ENCODE assay signal across 1 cellular context in the genomic region with DNA sequence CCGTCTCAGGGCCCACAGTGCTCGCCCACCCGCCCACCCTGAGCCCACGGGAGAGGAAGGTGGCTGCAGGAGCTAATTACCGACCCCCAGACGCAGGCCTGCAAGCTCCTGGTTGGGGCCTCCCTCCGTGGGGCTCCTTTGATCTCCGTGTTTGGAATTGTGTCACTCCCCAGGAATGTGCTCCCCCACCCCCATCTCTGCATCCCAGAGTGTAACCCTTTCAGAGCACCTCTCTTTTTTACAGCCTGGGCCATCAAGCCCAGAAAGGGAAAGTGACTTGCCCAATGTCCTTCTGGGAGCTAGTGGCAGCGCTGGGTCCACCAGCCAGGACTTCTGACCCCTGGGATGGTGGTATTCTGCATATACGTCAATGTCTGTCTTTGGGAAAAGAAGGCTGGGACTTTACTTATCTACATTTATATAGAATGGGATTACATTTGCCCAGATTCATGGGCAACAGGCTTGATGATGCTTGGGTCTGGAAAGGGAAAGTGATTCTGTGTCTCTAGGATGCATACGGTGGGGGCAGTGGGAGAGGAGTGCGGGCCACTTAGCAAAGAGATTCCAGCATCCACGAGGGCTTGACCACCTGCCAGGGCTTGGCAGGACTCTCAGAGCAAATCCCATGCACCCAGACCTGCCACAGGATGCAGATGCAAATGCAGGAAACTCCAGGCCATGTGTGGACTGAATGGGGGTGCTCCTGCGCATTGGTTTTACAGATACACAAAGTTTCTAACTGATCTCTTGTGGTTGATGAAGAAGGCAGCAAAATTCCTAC.
TF ChIP-seq lines count a peak whose summit lies in the region.

No MANE protein-coding gene starts in this region.

TF ChIP-seq in HepG2, 621 proteins besides CTCF, POLR2A, EP300 and RAD21 (continued from another document and continues in another):
- TF ChIP-seq, protein P1, sequence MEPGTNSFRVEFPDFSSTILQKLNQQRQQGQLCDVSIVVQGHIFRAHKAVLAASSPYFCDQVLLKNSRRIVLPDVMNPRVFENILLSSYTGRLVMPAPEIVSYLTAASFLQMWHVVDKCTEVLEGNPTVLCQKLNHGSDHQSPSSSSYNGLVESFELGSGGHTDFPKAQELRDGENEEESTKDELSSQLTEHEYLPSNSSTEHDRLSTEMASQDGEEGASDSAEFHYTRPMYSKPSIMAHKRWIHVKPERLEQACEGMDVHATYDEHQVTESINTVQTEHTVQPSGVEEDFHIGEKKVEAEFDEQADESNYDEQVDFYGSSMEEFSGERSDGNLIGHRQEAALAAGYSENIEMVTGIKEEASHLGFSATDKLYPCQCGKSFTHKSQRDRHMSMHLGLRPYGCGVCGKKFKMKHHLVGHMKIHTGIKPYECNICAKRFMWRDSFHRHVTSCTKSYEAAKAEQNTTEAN (CRISPR knock-in tag; conservative IDR thresholded peaks at IDR 0.05) = no peak
- TF ChIP-seq KAT7 (CRISPR knock-in tag; IDR thresholded peaks at IDR 0.05; ENCODE audit: borderline replicate concordance) (no peak), ZNF652 (CRISPR knock-in tag; IDR thresholded peaks at IDR 0.05; ENCODE audit: borderline replicate concordance, low read depth) (peak; percentile 92), MAFF (IDR thresholded peaks at IDR 0.05; ENCODE audit: low read depth, low read length) (no peak), ZNF782 (CRISPR knock-in tag; IDR thresholded peaks at IDR 0.05; ENCODE audit: borderline replicate concordance) (no peak), ZNF644 (CRISPR knock-in tag; IDR thresholded peaks at IDR 0.05; ENCODE audit: low read depth) (no peak), ZNF225 (CRISPR knock-in tag; IDR thresholded peaks at IDR 0.05) (no peak), SMARCE1 (IDR thresholded peaks at IDR 0.05; ENCODE audit: borderline replicate concordance) (no peak), SRSF9 (IDR thresholded peaks at IDR 0.05; ENCODE audit: borderline replicate concordance, insufficient read depth, low read depth, low read length, poor library complexity, severe bottlenecking) (no peak), ZSCAN30 (CRISPR knock-in tag; IDR thresholded peaks at IDR 0.05) (no peak), ZBTB7A (CRISPR knock-in tag; IDR thresholded peaks at IDR 0.05) (no peak), EZH2 (conservative IDR thresholded peaks at IDR 0.05; ENCODE audit: low read depth, low read length) (no peak), ZNF878 (CRISPR knock-in tag; IDR thresholded peaks at IDR 0.05) (no peak), ZNF12 (CRISPR knock-in tag; IDR thresholded peaks at IDR 0.05) (no peak), MAZ (IDR thresholded peaks at IDR 0.05; ENCODE audit: borderline replicate concordance, low read depth, low read length) (0 out of 2 replicates have a peak, but pooled peaks have one; percentile 42), MAZ (CRISPR knock-in tag; IDR thresholded peaks at IDR 0.05; ENCODE audit: low read depth) (no peak), IKZF4 (CRISPR knock-in tag; IDR thresholded peaks at IDR 0.05; ENCODE audit: borderline replicate concordance, low read depth, not compliant biosample characterization) (no peak), FIP1L1 (IDR thresholded peaks at IDR 0.05; ENCODE audit: borderline replicate concordance, insufficient read depth, low read depth, low read length) (no peak), MTF1 (CRISPR knock-in tag; IDR thresholded peaks at IDR 0.05) (no peak), HOXA5 (CRISPR knock-in tag; IDR thresholded peaks at IDR 0.05) (no peak), HDAC6 (IDR thresholded peaks at IDR 0.05; ENCODE audit: low read depth, low read length) (no peak), TOPORS (CRISPR knock-in tag; IDR thresholded peaks at IDR 0.05) (no peak), JUN (CRISPR knock-in tag; IDR thresholded peaks at IDR 0.05) (peak; percentile 92), NFIB (CRISPR knock-in tag; IDR thresholded peaks at IDR 0.05; ENCODE audit: borderline replicate concordance) (no peak), CHD2 (IDR thresholded peaks at IDR 0.05; ENCODE audit: low read depth, low read length) (no peak), STAT5B (CRISPR knock-in tag; IDR thresholded peaks at IDR 0.05) (no peak), PRMT3 (CRISPR knock-in tag; IDR thresholded peaks at IDR 0.05; ENCODE audit: borderline replicate concordance, low read depth) (no peak), TGIF2 (CRISPR knock-in tag; IDR thresholded peaks at IDR 0.05) (no peak), ZNF292 (CRISPR knock-in tag; IDR thresholded peaks at IDR 0.05; ENCODE audit: borderline replicate concordance, low read depth) (no peak), ZBTB21 (CRISPR knock-in tag; IDR thresholded peaks at IDR 0.05) (no peak), ZNF224 (CRISPR knock-in tag; IDR thresholded peaks at IDR 0.05) (no peak), HNF4A (CRISPR knock-in tag; IDR thresholded peaks at IDR 0.05) (no peak)
- TF ChIP-seq, protein P2, sequence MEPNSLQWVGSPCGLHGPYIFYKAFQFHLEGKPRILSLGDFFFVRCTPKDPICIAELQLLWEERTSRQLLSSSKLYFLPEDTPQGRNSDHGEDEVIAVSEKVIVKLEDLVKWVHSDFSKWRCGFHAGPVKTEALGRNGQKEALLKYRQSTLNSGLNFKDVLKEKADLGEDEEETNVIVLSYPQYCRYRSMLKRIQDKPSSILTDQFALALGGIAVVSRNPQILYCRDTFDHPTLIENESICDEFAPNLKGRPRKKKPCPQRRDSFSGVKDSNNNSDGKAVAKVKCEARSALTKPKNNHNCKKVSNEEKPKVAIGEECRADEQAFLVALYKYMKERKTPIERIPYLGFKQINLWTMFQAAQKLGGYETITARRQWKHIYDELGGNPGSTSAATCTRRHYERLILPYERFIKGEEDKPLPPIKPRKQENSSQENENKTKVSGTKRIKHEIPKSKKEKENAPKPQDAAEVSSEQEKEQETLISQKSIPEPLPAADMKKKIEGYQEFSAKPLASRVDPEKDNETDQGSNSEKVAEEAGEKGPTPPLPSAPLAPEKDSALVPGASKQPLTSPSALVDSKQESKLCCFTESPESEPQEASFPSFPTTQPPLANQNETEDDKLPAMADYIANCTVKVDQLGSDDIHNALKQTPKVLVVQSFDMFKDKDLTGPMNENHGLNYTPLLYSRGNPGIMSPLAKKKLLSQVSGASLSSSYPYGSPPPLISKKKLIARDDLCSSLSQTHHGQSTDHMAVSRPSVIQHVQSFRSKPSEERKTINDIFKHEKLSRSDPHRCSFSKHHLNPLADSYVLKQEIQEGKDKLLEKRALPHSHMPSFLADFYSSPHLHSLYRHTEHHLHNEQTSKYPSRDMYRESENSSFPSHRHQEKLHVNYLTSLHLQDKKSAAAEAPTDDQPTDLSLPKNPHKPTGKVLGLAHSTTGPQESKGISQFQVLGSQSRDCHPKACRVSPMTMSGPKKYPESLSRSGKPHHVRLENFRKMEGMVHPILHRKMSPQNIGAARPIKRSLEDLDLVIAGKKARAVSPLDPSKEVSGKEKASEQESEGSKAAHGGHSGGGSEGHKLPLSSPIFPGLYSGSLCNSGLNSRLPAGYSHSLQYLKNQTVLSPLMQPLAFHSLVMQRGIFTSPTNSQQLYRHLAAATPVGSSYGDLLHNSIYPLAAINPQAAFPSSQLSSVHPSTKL (CRISPR knock-in tag; IDR thresholded peaks at IDR 0.05) = 0 out of 2 replicates have a peak, but pooled peaks have one; percentile 19
- TF ChIP-seq, protein P3, sequence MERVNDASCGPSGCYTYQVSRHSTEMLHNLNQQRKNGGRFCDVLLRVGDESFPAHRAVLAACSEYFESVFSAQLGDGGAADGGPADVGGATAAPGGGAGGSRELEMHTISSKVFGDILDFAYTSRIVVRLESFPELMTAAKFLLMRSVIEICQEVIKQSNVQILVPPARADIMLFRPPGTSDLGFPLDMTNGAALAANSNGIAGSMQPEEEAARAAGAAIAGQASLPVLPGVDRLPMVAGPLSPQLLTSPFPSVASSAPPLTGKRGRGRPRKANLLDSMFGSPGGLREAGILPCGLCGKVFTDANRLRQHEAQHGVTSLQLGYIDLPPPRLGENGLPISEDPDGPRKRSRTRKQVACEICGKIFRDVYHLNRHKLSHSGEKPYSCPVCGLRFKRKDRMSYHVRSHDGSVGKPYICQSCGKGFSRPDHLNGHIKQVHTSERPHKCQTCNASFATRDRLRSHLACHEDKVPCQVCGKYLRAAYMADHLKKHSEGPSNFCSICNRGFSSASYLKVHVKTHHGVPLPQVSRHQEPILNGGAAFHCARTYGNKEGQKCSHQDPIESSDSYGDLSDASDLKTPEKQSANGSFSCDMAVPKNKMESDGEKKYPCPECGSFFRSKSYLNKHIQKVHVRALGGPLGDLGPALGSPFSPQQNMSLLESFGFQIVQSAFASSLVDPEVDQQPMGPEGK (CRISPR knock-in tag; IDR thresholded peaks at IDR 0.05) = peak; percentile 90
- TF ChIP-seq, protein P4, sequence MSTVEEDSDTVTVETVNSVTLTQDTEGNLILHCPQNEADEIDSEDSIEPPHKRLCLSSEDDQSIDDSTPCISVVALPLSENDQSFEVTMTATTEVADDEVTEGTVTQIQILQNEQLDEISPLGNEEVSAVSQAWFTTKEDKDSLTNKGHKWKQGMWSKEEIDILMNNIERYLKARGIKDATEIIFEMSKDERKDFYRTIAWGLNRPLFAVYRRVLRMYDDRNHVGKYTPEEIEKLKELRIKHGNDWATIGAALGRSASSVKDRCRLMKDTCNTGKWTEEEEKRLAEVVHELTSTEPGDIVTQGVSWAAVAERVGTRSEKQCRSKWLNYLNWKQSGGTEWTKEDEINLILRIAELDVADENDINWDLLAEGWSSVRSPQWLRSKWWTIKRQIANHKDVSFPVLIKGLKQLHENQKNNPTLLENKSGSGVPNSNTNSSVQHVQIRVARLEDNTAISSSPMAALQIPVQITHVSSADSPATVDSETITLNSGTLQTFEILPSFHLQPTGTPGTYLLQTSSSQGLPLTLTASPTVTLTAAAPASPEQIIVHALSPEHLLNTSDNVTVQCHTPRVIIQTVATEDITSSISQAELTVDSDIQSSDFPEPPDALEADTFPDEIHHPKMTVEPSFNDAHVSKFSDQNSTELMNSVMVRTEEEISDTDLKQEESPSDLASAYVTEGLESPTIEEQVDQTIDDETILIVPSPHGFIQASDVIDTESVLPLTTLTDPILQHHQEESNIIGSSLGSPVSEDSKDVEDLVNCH (CRISPR knock-in tag; IDR thresholded peaks at IDR 0.05) = no peak
- TF ChIP-seq, protein P5, sequence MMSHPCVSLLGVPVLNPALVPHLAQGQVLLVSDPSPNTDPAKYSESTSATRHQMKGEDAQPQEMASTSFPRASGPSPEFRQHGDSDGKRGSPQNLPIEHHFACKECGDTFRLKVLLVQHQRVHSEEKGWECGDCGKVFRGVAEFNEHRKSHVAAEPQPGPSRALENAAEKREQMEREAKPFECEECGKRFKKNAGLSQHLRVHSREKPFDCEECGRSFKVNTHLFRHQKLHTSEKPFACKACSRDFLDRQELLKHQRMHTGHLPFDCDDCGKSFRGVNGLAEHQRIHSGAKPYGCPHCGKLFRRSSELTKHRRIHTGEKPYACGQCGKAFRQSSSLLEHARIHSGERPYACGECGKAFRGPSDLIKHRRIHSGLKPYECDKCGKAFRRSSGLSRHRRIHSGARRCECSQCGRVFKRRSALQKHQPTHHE (CRISPR knock-in tag; IDR thresholded peaks at IDR 0.05; ENCODE audit: borderline replicate concordance) = no peak
- TF ChIP-seq, protein P6, sequence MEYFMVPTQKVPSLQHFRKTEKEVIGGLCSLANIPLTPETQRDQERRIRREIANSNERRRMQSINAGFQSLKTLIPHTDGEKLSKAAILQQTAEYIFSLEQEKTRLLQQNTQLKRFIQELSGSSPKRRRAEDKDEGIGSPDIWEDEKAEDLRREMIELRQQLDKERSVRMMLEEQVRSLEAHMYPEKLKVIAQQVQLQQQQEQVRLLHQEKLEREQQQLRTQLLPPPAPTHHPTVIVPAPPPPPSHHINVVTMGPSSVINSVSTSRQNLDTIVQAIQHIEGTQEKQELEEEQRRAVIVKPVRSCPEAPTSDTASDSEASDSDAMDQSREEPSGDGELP (IDR thresholded peaks at IDR 0.05; ENCODE audit: borderline replicate concordance, low read depth) = no peak
- TF ChIP-seq, protein P7, sequence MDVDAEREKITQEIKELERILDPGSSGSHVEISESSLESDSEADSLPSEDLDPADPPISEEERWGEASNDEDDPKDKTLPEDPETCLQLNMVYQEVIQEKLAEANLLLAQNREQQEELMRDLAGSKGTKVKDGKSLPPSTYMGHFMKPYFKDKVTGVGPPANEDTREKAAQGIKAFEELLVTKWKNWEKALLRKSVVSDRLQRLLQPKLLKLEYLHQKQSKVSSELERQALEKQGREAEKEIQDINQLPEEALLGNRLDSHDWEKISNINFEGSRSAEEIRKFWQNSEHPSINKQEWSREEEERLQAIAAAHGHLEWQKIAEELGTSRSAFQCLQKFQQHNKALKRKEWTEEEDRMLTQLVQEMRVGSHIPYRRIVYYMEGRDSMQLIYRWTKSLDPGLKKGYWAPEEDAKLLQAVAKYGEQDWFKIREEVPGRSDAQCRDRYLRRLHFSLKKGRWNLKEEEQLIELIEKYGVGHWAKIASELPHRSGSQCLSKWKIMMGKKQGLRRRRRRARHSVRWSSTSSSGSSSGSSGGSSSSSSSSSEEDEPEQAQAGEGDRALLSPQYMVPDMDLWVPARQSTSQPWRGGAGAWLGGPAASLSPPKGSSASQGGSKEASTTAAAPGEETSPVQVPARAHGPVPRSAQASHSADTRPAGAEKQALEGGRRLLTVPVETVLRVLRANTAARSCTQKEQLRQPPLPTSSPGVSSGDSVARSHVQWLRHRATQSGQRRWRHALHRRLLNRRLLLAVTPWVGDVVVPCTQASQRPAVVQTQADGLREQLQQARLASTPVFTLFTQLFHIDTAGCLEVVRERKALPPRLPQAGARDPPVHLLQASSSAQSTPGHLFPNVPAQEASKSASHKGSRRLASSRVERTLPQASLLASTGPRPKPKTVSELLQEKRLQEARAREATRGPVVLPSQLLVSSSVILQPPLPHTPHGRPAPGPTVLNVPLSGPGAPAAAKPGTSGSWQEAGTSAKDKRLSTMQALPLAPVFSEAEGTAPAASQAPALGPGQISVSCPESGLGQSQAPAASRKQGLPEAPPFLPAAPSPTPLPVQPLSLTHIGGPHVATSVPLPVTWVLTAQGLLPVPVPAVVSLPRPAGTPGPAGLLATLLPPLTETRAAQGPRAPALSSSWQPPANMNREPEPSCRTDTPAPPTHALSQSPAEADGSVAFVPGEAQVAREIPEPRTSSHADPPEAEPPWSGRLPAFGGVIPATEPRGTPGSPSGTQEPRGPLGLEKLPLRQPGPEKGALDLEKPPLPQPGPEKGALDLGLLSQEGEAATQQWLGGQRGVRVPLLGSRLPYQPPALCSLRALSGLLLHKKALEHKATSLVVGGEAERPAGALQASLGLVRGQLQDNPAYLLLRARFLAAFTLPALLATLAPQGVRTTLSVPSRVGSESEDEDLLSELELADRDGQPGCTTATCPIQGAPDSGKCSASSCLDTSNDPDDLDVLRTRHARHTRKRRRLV (CRISPR knock-in tag; IDR thresholded peaks at IDR 0.05) = no peak
- TF ChIP-seq, protein P8, sequence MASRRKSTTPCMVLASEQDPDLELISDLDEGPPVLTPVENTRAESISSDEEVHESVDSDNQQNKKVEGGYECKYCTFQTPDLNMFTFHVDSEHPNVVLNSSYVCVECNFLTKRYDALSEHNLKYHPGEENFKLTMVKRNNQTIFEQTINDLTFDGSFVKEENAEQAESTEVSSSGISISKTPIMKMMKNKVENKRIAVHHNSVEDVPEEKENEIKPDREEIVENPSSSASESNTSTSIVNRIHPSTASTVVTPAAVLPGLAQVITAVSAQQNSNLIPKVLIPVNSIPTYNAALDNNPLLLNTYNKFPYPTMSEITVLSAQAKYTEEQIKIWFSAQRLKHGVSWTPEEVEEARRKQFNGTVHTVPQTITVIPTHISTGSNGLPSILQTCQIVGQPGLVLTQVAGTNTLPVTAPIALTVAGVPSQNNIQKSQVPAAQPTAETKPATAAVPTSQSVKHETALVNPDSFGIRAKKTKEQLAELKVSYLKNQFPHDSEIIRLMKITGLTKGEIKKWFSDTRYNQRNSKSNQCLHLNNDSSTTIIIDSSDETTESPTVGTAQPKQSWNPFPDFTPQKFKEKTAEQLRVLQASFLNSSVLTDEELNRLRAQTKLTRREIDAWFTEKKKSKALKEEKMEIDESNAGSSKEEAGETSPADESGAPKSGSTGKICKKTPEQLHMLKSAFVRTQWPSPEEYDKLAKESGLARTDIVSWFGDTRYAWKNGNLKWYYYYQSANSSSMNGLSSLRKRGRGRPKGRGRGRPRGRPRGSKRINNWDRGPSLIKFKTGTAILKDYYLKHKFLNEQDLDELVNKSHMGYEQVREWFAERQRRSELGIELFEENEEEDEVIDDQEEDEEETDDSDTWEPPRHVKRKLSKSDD (CRISPR knock-in tag; IDR thresholded peaks at IDR 0.05; ENCODE audit: low read depth) = no peak
